ENCODE assay signal across 9 cellular contexts in genomic region chr2:138846216-138846821, GRCh38.
DNase-seq lines count a peak whose midpoint lies in the region; ATAC-seq and TF ChIP-seq lines count a peak whose summit lies in the region.
"Had no signal": no experiment of that assay in that cellular context is flagged by ENCODE, and none has a peak within 500 bp of the region (broad histone marks: within the 10 kb centered on the region; RNA-seq: fewer than 3 reads in every experiment).

No MANE protein-coding gene starts in this region.

- H3K4me3 Mint-ChIP-seq in immature natural killer cell = no peak overlapping the region

- no peaks in the 10 kb centered on the region for H3K9me3 ChIP-seq in WERI-Rb-1 (ENCODE audit: severe bottlenecking)

- no peak overlapping the region for H3K27ac Mint-ChIP-seq in immature natural killer cell

- no peaks in the 10 kb centered on the region for H3K27me3 ChIP-seq in WERI-Rb-1 (ENCODE audit: insufficient read depth, low read depth, severe bottlenecking)

- peak; percentile 93 for ATAC-seq in GM18505 (IDR thresholded peaks at IDR 0.05; ENCODE audit: unreplicated experiment)
- peak; percentile 84 for ATAC-seq in HG02840 (IDR thresholded peaks at IDR 0.05; ENCODE audit: low FRiP score, unreplicated experiment)

- TF ChIP-seq CTCF in WERI-Rb-1 (IDR thresholded peaks at IDR 0.05; ENCODE audit: low read depth, low read length) = peak; percentile 30

- H3K4me3 ChIP-seq in WERI-Rb-1 (ENCODE audit: low read depth, low read length) = no peak overlapping the region

- no peaks in the 10 kb centered on the region for H3K9me3 Mint-ChIP-seq in immature natural killer cell

- peaks cover 0 to 2% (median 0%) of the 10 kb centered on the region in 3 donors for H3K27me3 Mint-ChIP-seq in immature natural killer cell (ENCODE audit: low read depth in 3 of 3)

- no peaks in the 10 kb centered on the region for H3K4me1 Mint-ChIP-seq in immature natural killer cell

- H3K27ac ChIP-seq in WERI-Rb-1 (no peak overlapping the region), substantia nigra (ENCODE audit: low read depth, low read length, poor library complexity, severe bottlenecking) (no peak overlapping the region)
- H3K27ac ChIP-seq: epithelial cell of prostate had no signal

- no peaks in the 10 kb centered on the region for H3K36me3 ChIP-seq in WERI-Rb-1

- no peaks in the 10 kb centered on the region for H3K36me3 Mint-ChIP-seq in immature natural killer cell

- peak; percentile 49 for DNase-seq in ACHN
- peak; percentile 63 for DNase-seq in NCI-H1436 (lab: John Stamatoyannopoulos, UW)
- DNase-seq in WERI-Rb-1 = no peak
- peak; percentile 24 for DNase-seq in left kidney (ENCODE audit: low read depth, low spot score)
- DNase-seq in substantia nigra (lab: John Stamatoyannopoulos, UW) = no peak
- DNase-seq in immature natural killer cell = no peak

- in situ Hi-C loops in ACHN (cut with HindIII; ENCODE audit: low pct_ligation_motif_present, low pct_unique_long_range_greater_than_20kb, low sequenced_read_pairs) = no loop called here

- no peak for TF ChIP-seq POLR2A in GM18505 (IDR thresholded peaks at IDR 0.05; ENCODE audit: borderline replicate concordance, extremely low read depth, insufficient read depth, insufficient read length)

Comparison
In these comparisons a context has a peak if more than half of its experiments do, and no peak if none do; other contexts are left out.
1. DNase-seq: peak in ACHN (single experiment), NCI-H1436 (single experiment) and left kidney (single experiment); none in WERI-Rb-1 (single experiment), substantia nigra (0 of 49) and immature natural killer cell (0 of 3).